In the genomic region with DNA sequence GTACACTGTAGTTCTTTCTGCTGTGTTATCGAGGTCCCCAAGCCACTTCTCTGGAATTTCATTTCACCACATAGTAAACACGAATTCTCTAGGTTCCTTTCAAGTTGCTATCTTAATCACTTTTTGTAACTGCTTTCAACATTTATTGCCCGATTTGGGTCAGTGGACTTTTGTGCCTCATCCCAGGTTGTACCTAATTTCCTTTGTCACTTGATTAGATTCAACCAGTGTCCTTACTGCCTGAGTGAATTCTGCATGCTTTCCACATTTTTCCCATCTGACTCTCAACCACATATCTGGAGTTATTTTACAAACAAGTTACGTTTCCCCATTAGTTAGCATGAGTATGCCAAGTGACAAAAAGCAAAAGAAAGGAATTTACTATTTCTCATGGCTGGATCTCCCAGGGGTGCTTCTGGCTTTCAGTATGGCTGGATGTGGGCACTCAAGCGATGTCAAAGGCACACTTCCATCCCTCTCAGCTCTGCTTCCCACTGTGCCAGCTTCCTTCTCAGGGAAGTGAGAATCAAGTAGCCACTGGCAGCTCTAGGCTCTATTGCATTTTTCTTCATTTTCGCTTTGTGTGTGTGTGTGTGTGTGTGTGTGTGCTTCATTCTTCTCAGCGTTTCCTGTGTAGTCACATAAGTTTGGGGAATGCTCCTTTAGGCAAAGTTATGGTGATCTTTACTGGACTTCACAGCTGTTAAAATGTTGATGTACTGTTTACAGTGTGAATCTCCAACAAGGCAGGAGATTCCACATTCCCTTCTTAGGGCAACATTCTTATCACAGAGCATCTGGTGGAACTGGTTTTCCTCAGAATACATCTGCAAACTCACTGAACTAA, we compare ENCODE assay signal across 13 cellular contexts.
A peak's percentile ranks its signal among the peaks of the same experiment; 100 is the strongest.
DNase-seq lines count a peak whose midpoint lies in the region; ATAC-seq and TF ChIP-seq lines count a peak whose summit lies in the region.
"Had no signal": no experiment of that assay in that cellular context is flagged by ENCODE, and none has a peak within 500 bp of the region (broad histone marks: within the 10 kb centered on the region; RNA-seq: fewer than 3 reads in every experiment).

No MANE protein-coding gene starts in this region.

- H2BK5ac ChIP-seq in mesenchymal stem cell (ENCODE audit: low read depth, low read length, poor library complexity, severe bottlenecking): no peak overlapping the region

- H3K27ac Mint-ChIP-seq in chondrocyte (ENCODE audit: unreplicated experiment): peak overlapping the region; percentile 96
- H3K27ac Mint-ChIP-seq in stimulated activated memory B cell treated with anti-CD40 and anti-IgM and Interleukin-4, amounts not matched to agents 10 μg/mL and 1 μg/mL and 100 μg/mL, for 72 hours: no peak overlapping the region
- H3K27ac Mint-ChIP-seq: activated T-helper 17 cell treated with anti-CD3 and anti-CD28 coated beads, Interleukin-2, amount 50 U/mL, for 72 hours; T-helper 1 cell treated with Interleukin-12 subunit alpha and Interleukin-12 subunit beta and Interleukin-4 antibody, amounts not matched to agents 30 μg/mL and 1 μg/mL, for 36 hours had no signal

- no peak overlapping the region for H3K4ac ChIP-seq in mesenchymal stem cell (ENCODE audit: low read depth in 1 of 2, low read length in 2 of 2)

- H2BK120ac ChIP-seq in mesenchymal stem cell (ENCODE audit: low read depth, low read length): no peak overlapping the region

- TF ChIP-seq CTCF in chondrocyte (IDR thresholded peaks at IDR 0.05): no peak

- H3K9me3 Mint-ChIP-seq in chondrocyte (ENCODE audit: low read depth): no peaks in the 10 kb centered on the region
- no peaks in the 10 kb centered on the region for H3K9me3 Mint-ChIP-seq in stimulated activated memory B cell treated with anti-CD40 and anti-IgM and Interleukin-4, amounts not matched to agents 10 μg/mL and 1 μg/mL and 100 μg/mL, for 72 hours
- H3K9me3 Mint-ChIP-seq: activated T-helper 17 cell treated with anti-CD3 and anti-CD28 coated beads, Interleukin-2, amount 50 U/mL, for 72 hours; T-helper 1 cell treated with Interleukin-12 subunit alpha and Interleukin-12 subunit beta and Interleukin-4 antibody, amounts not matched to agents 30 μg/mL and 1 μg/mL, for 36 hours had no signal

- H3K27me3 ChIP-seq in mesenchymal stem cell (ENCODE audit: control insufficient read depth in 1 of 2, insufficient read depth in 1 of 2, low read length in 2 of 2): no peaks in the 10 kb centered on the region
- H3K27me3 ChIP-seq: gastroesophageal sphincter, pancreas had no signal

- H3K4me3 Mint-ChIP-seq in chondrocyte (ENCODE audit: unreplicated experiment): peak overlapping the region; percentile 39
- H3K4me3 Mint-ChIP-seq in stimulated activated memory B cell treated with anti-CD40 and anti-IgM and Interleukin-4, amounts not matched to agents 10 μg/mL and 1 μg/mL and 100 μg/mL, for 72 hours: no peak overlapping the region
- H3K4me3 Mint-ChIP-seq: activated T-helper 17 cell treated with anti-CD3 and anti-CD28 coated beads, Interleukin-2, amount 50 U/mL, for 72 hours; T-helper 1 cell treated with Interleukin-12 subunit alpha and Interleukin-12 subunit beta and Interleukin-4 antibody, amounts not matched to agents 30 μg/mL and 1 μg/mL, for 36 hours had no signal

- H3K9ac ChIP-seq in mesenchymal stem cell (ENCODE audit: low read length): no peak overlapping the region

- peaks cover 10% of the 10 kb centered on the region for H3K79me1 ChIP-seq in mesenchymal stem cell (replicated peaks; ENCODE audit: low read length, poor library complexity, severe bottlenecking)

- no peak overlapping the region for H2AK5ac ChIP-seq in mesenchymal stem cell (ENCODE audit: low read length, severe bottlenecking)

- H3K27me3 Mint-ChIP-seq in chondrocyte (ENCODE audit: low read depth): no peaks in the 10 kb centered on the region
- peaks cover 14% of the 10 kb centered on the region for H3K27me3 Mint-ChIP-seq in stimulated activated memory B cell treated with anti-CD40 and anti-IgM and Interleukin-4, amounts not matched to agents 10 μg/mL and 1 μg/mL and 100 μg/mL, for 72 hours

- TF ChIP-seq RAD21 in Ishikawa (IDR thresholded peaks at IDR 0.05; ENCODE audit: low read depth): no peak

- peak overlapping the region in 1 of 2 experiments; percentile 90 for H2BK12ac ChIP-seq in mesenchymal stem cell (ENCODE audit: low read length in 2 of 2)

- H3K4me3 ChIP-seq in mesenchymal stem cell (ENCODE audit: insufficient read depth in 1 of 2, low read depth in 1 of 2, low read length in 2 of 2): no peak overlapping the region
- H3K4me3 ChIP-seq: gastroesophageal sphincter, pancreas had no signal

- peak overlapping the region; percentile 13 for H3K4me2 ChIP-seq in mesenchymal stem cell (ENCODE audit: low read length, poor library complexity, severe bottlenecking)

- H3K36me3 ChIP-seq in mesenchymal stem cell (ENCODE audit: control insufficient read depth in 1 of 2, insufficient read depth in 2 of 2, low read depth in 1 of 2, low read length in 2 of 2): peaks cover 4 to 12% of the 10 kb centered on the region in 2 experiments
- H3K36me3 ChIP-seq: pancreas had no signal

- TF ChIP-seq EP300 in Ishikawa (IDR thresholded peaks at IDR 0.05; ENCODE audit: borderline replicate concordance): peak; percentile 94

- H2BK15ac ChIP-seq in mesenchymal stem cell (ENCODE audit: low read depth, poor library complexity, severe bottlenecking): no peak overlapping the region

- H2AFZ ChIP-seq in mesenchymal stem cell (ENCODE audit: low read depth, low read length): no peak overlapping the region

- DNase-seq in AG20443 (ENCODE audit: low spot score): peak; percentile 82
- no peak for DNase-seq in chondrocyte (ENCODE audit: low spot score)
- DNase-seq in mesenchymal stem cell: peak; percentile 91
- DNase-seq in NCI-H226: no peak
- no peak for DNase-seq in GM19238 (ENCODE audit: insufficient read length, low spot score)
- no peak for DNase-seq in Kasumi-1 (lab: John Stamatoyannopoulos, UW)
- DNase-seq: NCI-H1930, pancreas had no signal

- H4K91ac ChIP-seq in mesenchymal stem cell (ENCODE audit: low read length): peak overlapping the region; percentile 71

- 10% methylated on average over 6 of the region's 7 CpGs for WGBS in mesenchymal stem cell

- no peak for ATAC-seq in stimulated activated memory B cell treated with anti-CD40 and anti-IgM and Interleukin-4, amounts not matched to agents 10 μg/mL and 1 μg/mL and 100 μg/mL, for 72 hours
- ATAC-seq: activated T-helper 17 cell treated with anti-CD3 and anti-CD28 coated beads, Interleukin-2, amount 50 U/mL, for 72 hours; gastroesophageal sphincter had no signal

- H3K18ac ChIP-seq in mesenchymal stem cell (ENCODE audit: low read depth in 1 of 2, low read length in 2 of 2): peak overlapping the region; percentile 38 to 78

- no peaks in the 10 kb centered on the region for H3K9me3 ChIP-seq in mesenchymal stem cell (ENCODE audit: control insufficient read depth, low read length)
- H3K9me3 ChIP-seq: gastroesophageal sphincter, pancreas had no signal

- H4K8ac ChIP-seq in mesenchymal stem cell (ENCODE audit: low read length): peak overlapping the region; percentile 55

- H3K14ac ChIP-seq in mesenchymal stem cell (ENCODE audit: low read length in 2 of 2): no peak overlapping the region

- H3K36me3 Mint-ChIP-seq in chondrocyte (ENCODE audit: low read depth): peaks cover 1% of the 10 kb centered on the region
- no peaks in the 10 kb centered on the region for H3K36me3 Mint-ChIP-seq in stimulated activated memory B cell treated with anti-CD40 and anti-IgM and Interleukin-4, amounts not matched to agents 10 μg/mL and 1 μg/mL and 100 μg/mL, for 72 hours

- peaks cover 26% of the 10 kb centered on the region for H3K4me1 ChIP-seq in mesenchymal stem cell (ENCODE audit: control insufficient read depth, insufficient read depth, low read depth, low read length)

- peaks cover 97% of the 10 kb centered on the region for H3K4me1 Mint-ChIP-seq in chondrocyte (ENCODE audit: low read depth)
- no peaks in the 10 kb centered on the region for H3K4me1 Mint-ChIP-seq in stimulated activated memory B cell treated with anti-CD40 and anti-IgM and Interleukin-4, amounts not matched to agents 10 μg/mL and 1 μg/mL and 100 μg/mL, for 72 hours
- H3K4me1 Mint-ChIP-seq: activated T-helper 17 cell treated with anti-CD3 and anti-CD28 coated beads, Interleukin-2, amount 50 U/mL, for 72 hours had no signal

- peak overlapping the region; percentile 66 for H3K27ac ChIP-seq in mesenchymal stem cell (ENCODE audit: low read length, poor library complexity, severe bottlenecking)
- H3K27ac ChIP-seq: gastroesophageal sphincter had no signal

- no peak overlapping the region for H3K23ac ChIP-seq in mesenchymal stem cell (ENCODE audit: low read length in 2 of 2)

TF ChIP-seq in Ishikawa, 13 proteins besides CTCF, POLR2A, EP300 and RAD21 (continues in another document):
- peak; percentile 89 for TF ChIP-seq NFIC (IDR thresholded peaks at IDR 0.05)
- no peak; the same call in 1 of the 2 replicates for TF ChIP-seq CEBPB (IDR thresholded peaks at IDR 0.05)
- no peak for TF ChIP-seq TAF1 (IDR thresholded peaks at IDR 0.05; ENCODE audit: low read depth)
- TF ChIP-seq, protein P1, sequence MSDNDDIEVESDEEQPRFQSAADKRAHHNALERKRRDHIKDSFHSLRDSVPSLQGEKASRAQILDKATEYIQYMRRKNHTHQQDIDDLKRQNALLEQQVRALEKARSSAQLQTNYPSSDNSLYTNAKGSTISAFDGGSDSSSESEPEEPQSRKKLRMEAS (IDR thresholded peaks at IDR 0.05): peak; percentile 18
- TF ChIP-seq, protein P2, sequence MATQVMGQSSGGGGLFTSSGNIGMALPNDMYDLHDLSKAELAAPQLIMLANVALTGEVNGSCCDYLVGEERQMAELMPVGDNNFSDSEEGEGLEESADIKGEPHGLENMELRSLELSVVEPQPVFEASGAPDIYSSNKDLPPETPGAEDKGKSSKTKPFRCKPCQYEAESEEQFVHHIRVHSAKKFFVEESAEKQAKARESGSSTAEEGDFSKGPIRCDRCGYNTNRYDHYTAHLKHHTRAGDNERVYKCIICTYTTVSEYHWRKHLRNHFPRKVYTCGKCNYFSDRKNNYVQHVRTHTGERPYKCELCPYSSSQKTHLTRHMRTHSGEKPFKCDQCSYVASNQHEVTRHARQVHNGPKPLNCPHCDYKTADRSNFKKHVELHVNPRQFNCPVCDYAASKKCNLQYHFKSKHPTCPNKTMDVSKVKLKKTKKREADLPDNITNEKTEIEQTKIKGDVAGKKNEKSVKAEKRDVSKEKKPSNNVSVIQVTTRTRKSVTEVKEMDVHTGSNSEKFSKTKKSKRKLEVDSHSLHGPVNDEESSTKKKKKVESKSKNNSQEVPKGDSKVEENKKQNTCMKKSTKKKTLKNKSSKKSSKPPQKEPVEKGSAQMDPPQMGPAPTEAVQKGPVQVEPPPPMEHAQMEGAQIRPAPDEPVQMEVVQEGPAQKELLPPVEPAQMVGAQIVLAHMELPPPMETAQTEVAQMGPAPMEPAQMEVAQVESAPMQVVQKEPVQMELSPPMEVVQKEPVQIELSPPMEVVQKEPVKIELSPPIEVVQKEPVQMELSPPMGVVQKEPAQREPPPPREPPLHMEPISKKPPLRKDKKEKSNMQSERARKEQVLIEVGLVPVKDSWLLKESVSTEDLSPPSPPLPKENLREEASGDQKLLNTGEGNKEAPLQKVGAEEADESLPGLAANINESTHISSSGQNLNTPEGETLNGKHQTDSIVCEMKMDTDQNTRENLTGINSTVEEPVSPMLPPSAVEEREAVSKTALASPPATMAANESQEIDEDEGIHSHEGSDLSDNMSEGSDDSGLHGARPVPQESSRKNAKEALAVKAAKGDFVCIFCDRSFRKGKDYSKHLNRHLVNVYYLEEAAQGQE (IDR thresholded peaks at IDR 0.05; ENCODE audit: low read depth): 0 out of 2 replicates have a peak, but pooled peaks have one; percentile 8

Comparison
In these comparisons a context has a peak if more than half of its experiments do, and no peak if none do; other contexts are left out.
1. DNase-seq: peak in AG20443 (single experiment) and mesenchymal stem cell (single experiment); none in chondrocyte (single experiment), NCI-H226 (single experiment), GM19238 (single experiment) and Kasumi-1 (0 of 2).